10 cellular contexts compared by ENCODE assay signal in genomic region chr2:27378096-27378808, GRCh38. TPM values are rescaled to one million over a fixed set of nuclear protein-coding genes. Genes with fewer than 3 reads are reported as not detected.
A peak's percentile ranks its signal among the peaks of the same experiment; 100 is the strongest.
DNase-seq lines count a peak whose midpoint lies in the region; ATAC-seq and TF ChIP-seq lines count a peak whose summit lies in the region.
"Had no signal": no experiment of that assay in that cellular context is flagged by ENCODE, and none has a peak within 500 bp of the region (broad histone marks: within the 10 kb centered on the region; RNA-seq: fewer than 3 reads in every experiment).

No MANE protein-coding gene starts in this region.

- TF ChIP-seq POLR2A in right lobe of liver (IDR thresholded peaks at IDR 0.05): no peak

- H3K4me1 Mint-ChIP-seq in activated CD8-positive, alpha-beta T cell treated with anti-CD3 and anti-CD28 coated beads, Interleukin-2, amount 10 ng/mL, durations not matched to agents 7 days and 5 days (ENCODE audit: low read depth): peaks cover 39% of the 10 kb centered on the region
- H3K4me1 Mint-ChIP-seq in naive thymus-derived CD4-positive, alpha-beta T cell: peaks cover 22 to 41% (median 34%) of the 10 kb centered on the region in 7 donors

- WGBS in right lobe of liver (ENCODE audit: insufficient coverage, low coverage, low lambda C conversion rate, missing lambda C conversion rate): 37% methylated on average over 3 of the region's 29 CpGs

- no peak for ATAC-seq in activated CD8-positive, alpha-beta T cell treated with anti-CD3 and anti-CD28 coated beads, Interleukin-2, amount 10 ng/mL, durations not matched to agents 7 days and 5 days
- ATAC-seq in right lobe of liver (peak in 2 of 4 donors; percentile 2 to 5), GM21723 (IDR thresholded peaks at IDR 0.05; ENCODE audit: unreplicated experiment) (no peak)
- ATAC-seq in naive thymus-derived CD4-positive, alpha-beta T cell: no peak

- H3K9me3 ChIP-seq in BLaER1 treated with 17β-estradiol and CSF1 and Interleukin-3, amounts not matched to agents 10 nM and 100 nM (replicated peaks in 1 of 11): no peaks in the 10 kb centered on the region
- no peaks in the 10 kb centered on the region for H3K9me3 ChIP-seq in right lobe of liver
- H3K9me3 ChIP-seq in naive thymus-derived CD4-positive, alpha-beta T cell (ENCODE audit: control insufficient read depth in 2 of 3, low read length in 3 of 3): no peaks in the 10 kb centered on the region

- H3K36me3 ChIP-seq in BLaER1 treated with 17β-estradiol and CSF1 and Interleukin-3, amounts not matched to agents 10 nM and 100 nM: peaks cover 72 to 88% (median 82%) of the 10 kb centered on the region in 11 experiments
- H3K36me3 ChIP-seq in H7 (replicated peaks; ENCODE audit: control insufficient read depth, insufficient read depth, low read length): peaks cover 51% of the 10 kb centered on the region
- peaks cover 6 to 57% (median 24%) of the 10 kb centered on the region in 4 donors for H3K36me3 ChIP-seq in right lobe of liver
- H3K36me3 ChIP-seq in naive thymus-derived CD4-positive, alpha-beta T cell (ENCODE audit: control insufficient read depth in 2 of 3, insufficient read depth in 3 of 3, low read length in 3 of 3): peaks cover 8 to 68% (median 35%) of the 10 kb centered on the region in 3 experiments

- peaks cover 8 to 49% (median 38%) of the 10 kb centered on the region in 11 experiments; a peak in 15 of 22 replicates for H4K20me1 ChIP-seq in BLaER1 treated with 17β-estradiol and CSF1 and Interleukin-3, amounts not matched to agents 10 nM and 100 nM

- peaks cover 24 to 55% (median 32%) of the 10 kb centered on the region in 10 experiments for H3K4me1 ChIP-seq in BLaER1 treated with 17β-estradiol and CSF1 and Interleukin-3, amounts not matched to agents 10 nM and 100 nM
- H3K4me1 ChIP-seq in right lobe of liver: peaks cover 0 to 41% (median 15%) of the 10 kb centered on the region in 4 donors
- peaks cover 9 to 10% of the 10 kb centered on the region in 2 donors for H3K4me1 ChIP-seq in naive thymus-derived CD4-positive, alpha-beta T cell (ENCODE audit: control insufficient read depth in 2 of 2, insufficient read depth in 2 of 2, low read length in 2 of 2)

- H3K4me2 ChIP-seq in BLaER1 treated with 17β-estradiol and CSF1 and Interleukin-3, amounts not matched to agents 10 nM and 100 nM: peak overlapping the region; percentile 89 to 99 (median 93); a peak in 19 of 22 replicates

- peak overlapping the region in 7 of 10 experiments; percentile 67 to 80 (median 74); a peak in 7 of 20 replicates for H3K4me3 ChIP-seq in BLaER1 treated with 17β-estradiol and CSF1 and Interleukin-3, amounts not matched to agents 10 nM and 100 nM
- H3K4me3 ChIP-seq in H7 (ENCODE audit: insufficient read depth, low read depth, low read length) (no peak overlapping the region), right lobe of liver (no peak overlapping the region)
- H3K4me3 ChIP-seq in naive thymus-derived CD4-positive, alpha-beta T cell (ENCODE audit: low read length): no peak overlapping the region

- H3K4me3 Mint-ChIP-seq in activated CD8-positive, alpha-beta T cell treated with anti-CD3 and anti-CD28 coated beads, Interleukin-2, amount 10 ng/mL, durations not matched to agents 7 days and 5 days: peak overlapping the region; percentile 25
- peak overlapping the region in 3 of 10 donors; percentile 2 to 81 (median 35) for H3K4me3 Mint-ChIP-seq in naive thymus-derived CD4-positive, alpha-beta T cell

- DNase-seq in H7 (peak; percentile 56), right lobe of liver (peak in 2 of 3 donors; percentile 44 to 51), NCI-H2107 treated with DMSO at 0.1 percent for 48 hours (lab: John Stamatoyannopoulos, UW; ENCODE audit: unreplicated experiment) (no peak), T-helper 9 cell (no peak)
- DNase-seq in activated CD8-positive, alpha-beta T cell treated with anti-CD3 and anti-CD28 coated beads, Interleukin-2, amount 10 ng/mL, durations not matched to agents 7 days and 5 days: no peak
- no peak for DNase-seq in naive thymus-derived CD4-positive, alpha-beta T cell
- DNase-seq: KG1 had no signal

- peak overlapping the region; percentile 82 to 94 (median 88); a peak in 20 of 22 replicates for H3K9ac ChIP-seq in BLaER1 treated with 17β-estradiol and CSF1 and Interleukin-3, amounts not matched to agents 10 nM and 100 nM

- no peaks in the 10 kb centered on the region for H3K9me3 Mint-ChIP-seq in activated CD8-positive, alpha-beta T cell treated with anti-CD3 and anti-CD28 coated beads, Interleukin-2, amount 10 ng/mL, durations not matched to agents 7 days and 5 days (ENCODE audit: insufficient read depth)
- no peaks in the 10 kb centered on the region for H3K9me3 Mint-ChIP-seq in naive thymus-derived CD4-positive, alpha-beta T cell

- H3K27ac Mint-ChIP-seq in activated CD8-positive, alpha-beta T cell treated with anti-CD3 and anti-CD28 coated beads, Interleukin-2, amount 10 ng/mL, durations not matched to agents 7 days and 5 days: no peak overlapping the region
- peak overlapping the region in 2 of 9 donors; percentile 9 to 36 for H3K27ac Mint-ChIP-seq in naive thymus-derived CD4-positive, alpha-beta T cell

- H3K27me3 ChIP-seq in BLaER1 treated with 17β-estradiol and CSF1 and Interleukin-3, amounts not matched to agents 10 nM and 100 nM: no peaks in the 10 kb centered on the region
- H3K27me3 ChIP-seq in H7 (ENCODE audit: control insufficient read depth, insufficient read depth, low read length) (no peaks in the 10 kb centered on the region), right lobe of liver (no peaks in the 10 kb centered on the region)
- no peaks in the 10 kb centered on the region for H3K27me3 ChIP-seq in naive thymus-derived CD4-positive, alpha-beta T cell (ENCODE audit: control insufficient read depth in 2 of 2, insufficient read depth in 2 of 2, low read length in 2 of 2)
- H3K27me3 ChIP-seq: dorsolateral prefrontal cortex had no signal

- CTCF ChIA-PET in activated CD8-positive, alpha-beta T cell treated with anti-CD3 and anti-CD28 coated beads, Interleukin-2, amount 10 ng/mL, durations not matched to agents 7 days and 5 days (lab: Charles Lee): interaction anchor here (0.8 to 1.8 kb wide), 2 partner anchors 81 to 305 kb away, joined by 3 to 15 read pairs; no protein-coding TSS in a partner anchor
- CTCF ChIA-PET in naive thymus-derived CD4-positive, alpha-beta T cell (lab: Charles Lee): no interaction called here

- peaks cover 80% of the 10 kb centered on the region for H3K36me3 Mint-ChIP-seq in activated CD8-positive, alpha-beta T cell treated with anti-CD3 and anti-CD28 coated beads, Interleukin-2, amount 10 ng/mL, durations not matched to agents 7 days and 5 days (ENCODE audit: low read depth)
- H3K36me3 Mint-ChIP-seq in naive thymus-derived CD4-positive, alpha-beta T cell: peaks cover 0 to 33% (median 14%) of the 10 kb centered on the region in 5 donors

- TF ChIP-seq CTCF in right lobe of liver (IDR thresholded peaks at IDR 0.05): peak in 3 of 4 donors; percentile 17 to 41 (median 21)

- intact Hi-C loops in right lobe of liver (cut with DNase I): no loop called here
- intact Hi-C loops in naive thymus-derived CD4-positive, alpha-beta T cell (cut with micrococcal nuclease): no loop called here

- POLR2A ChIA-PET in activated CD8-positive, alpha-beta T cell treated with anti-CD3 and anti-CD28 coated beads, Interleukin-2, amount 10 ng/mL, durations not matched to agents 7 days and 5 days (lab: Charles Lee): interaction anchor here (0.7 to 1.8 kb wide), 3 partner anchors 24 to 43 kb away, joined by 3 to 15 read pairs (median 3); partner anchors contain the start of gene PPM1G
- POLR2A ChIA-PET in naive thymus-derived CD4-positive, alpha-beta T cell (lab: Charles Lee): interaction anchor here (1.3 to 4.4 kb wide), 3 partner anchors 8 to 51 kb away, joined by 6 to 67 read pairs (median 17); partner anchors contain the start of genes EIF2B4, GTF3C2, NRBP1 and SNX17

- peak overlapping the region in 6 of 11 experiments; percentile 8 to 94 (median 60); a peak in 8 of 22 replicates for H3K27ac ChIP-seq in BLaER1 treated with 17β-estradiol and CSF1 and Interleukin-3, amounts not matched to agents 10 nM and 100 nM
- peak overlapping the region in 1 of 3 donors; percentile 40 for H3K27ac ChIP-seq in right lobe of liver
- H3K27ac ChIP-seq in naive thymus-derived CD4-positive, alpha-beta T cell (ENCODE audit: low read depth, low read length): no peak overlapping the region

- no peaks in the 10 kb centered on the region for H3K27me3 Mint-ChIP-seq in activated CD8-positive, alpha-beta T cell treated with anti-CD3 and anti-CD28 coated beads, Interleukin-2, amount 10 ng/mL, durations not matched to agents 7 days and 5 days (ENCODE audit: low read depth)
- no peaks in the 10 kb centered on the region for H3K27me3 Mint-ChIP-seq in naive thymus-derived CD4-positive, alpha-beta T cell

RNA-seq across cellular contexts. Expression of gene ZNF513, which starts 2.3 kb away (rescaled TPM):
- 11.8 and 19.2 TPM in 2 replicates for total RNA-seq in H7 (2014; rRNA removed; shearing (Covaris generic))
- total RNA-seq in activated CD8-positive, alpha-beta T cell treated with anti-CD3 and anti-CD28 coated beads, Interleukin-2, amount 10 ng/mL, durations not matched to agents 7 days and 5 days: 10 to 100 TPM; 11.8 to 13.3 TPM
- 10 to 100 TPM in 2 of 6 experiments, 1 to 10 TPM in 4; 6.0 to 14.7 (median 9.8) TPM for total RNA-seq in right lobe of liver
- total RNA-seq in naive thymus-derived CD4-positive, alpha-beta T cell: 10 to 100 TPM; 15.6 to 23.2 (median 19.2) TPM
- 1 to 10 TPM; 2.6 to 8.1 TPM for polyA plus RNA-seq in naive thymus-derived CD4-positive, alpha-beta T cell

RNA-seq across cellular contexts. Expression of gene SNX17, which starts 7.8 kb away (rescaled TPM):
- total RNA-seq in H7 (2014; rRNA removed; shearing (Covaris generic)): 110 and 129 TPM in 2 replicates
- total RNA-seq in activated CD8-positive, alpha-beta T cell treated with anti-CD3 and anti-CD28 coated beads, Interleukin-2, amount 10 ng/mL, durations not matched to agents 7 days and 5 days: 100 to 1,000 TPM; 119 to 120 TPM
- total RNA-seq in right lobe of liver: 10 to 100 TPM; 50.1 to 58.9 (median 54.1) TPM
- total RNA-seq in naive thymus-derived CD4-positive, alpha-beta T cell: 100 to 1,000 TPM in 3 of 5 experiments, 10 to 100 TPM in 2; 71.0 to 128 (median 111) TPM
- 100 to 1,000 TPM; 187 to 209 TPM for polyA plus RNA-seq in naive thymus-derived CD4-positive, alpha-beta T cell

RNA-seq across cellular contexts. Expression of gene EIF2B4, which starts 8.1 kb away (rescaled TPM):
- total RNA-seq in H7 (2014; rRNA removed; shearing (Covaris generic)): 31.6 and 33.1 TPM in 2 replicates
- total RNA-seq in activated CD8-positive, alpha-beta T cell treated with anti-CD3 and anti-CD28 coated beads, Interleukin-2, amount 10 ng/mL, durations not matched to agents 7 days and 5 days: 10 to 100 TPM; 34.5 to 37.0 TPM
- 10 to 100 TPM; 17.6 to 25.0 (median 20.9) TPM for total RNA-seq in right lobe of liver
- total RNA-seq in naive thymus-derived CD4-positive, alpha-beta T cell: 10 to 100 TPM; 36.5 to 56.1 (median 44.1) TPM
- polyA plus RNA-seq in naive thymus-derived CD4-positive, alpha-beta T cell: 10 to 100 TPM; 23.8 to 42.2 TPM

RNA-seq across cellular contexts. Expression of gene GTF3C2, which starts 21.7 kb away (rescaled TPM):
- total RNA-seq in H7 (2014; rRNA removed; shearing (Covaris generic)): 147 and 152 TPM in 2 replicates
- total RNA-seq in activated CD8-positive, alpha-beta T cell treated with anti-CD3 and anti-CD28 coated beads, Interleukin-2, amount 10 ng/mL, durations not matched to agents 7 days and 5 days: 10 to 100 TPM; 60.9 to 62.6 TPM
- total RNA-seq in right lobe of liver: 10 to 100 TPM; 13.4 to 20.1 (median 16.8) TPM
- total RNA-seq in naive thymus-derived CD4-positive, alpha-beta T cell: 100 to 1,000 TPM in 1 of 5 experiments, 10 to 100 TPM in 4; 68.0 to 106 (median 78.3) TPM
- polyA plus RNA-seq in naive thymus-derived CD4-positive, alpha-beta T cell: 10 to 100 TPM; 26.6 to 56.1 TPM

RNA-seq across cellular contexts. Expression of gene PPM1G, which starts 31.1 kb away (rescaled TPM):
- total RNA-seq in H7 (2014; rRNA removed; shearing (Covaris generic)): 151 and 164 TPM in 2 replicates
- 100 to 1,000 TPM; 130 to 136 TPM for total RNA-seq in activated CD8-positive, alpha-beta T cell treated with anti-CD3 and anti-CD28 coated beads, Interleukin-2, amount 10 ng/mL, durations not matched to agents 7 days and 5 days
- 10 to 100 TPM; 20.9 to 38.4 (median 24.2) TPM for total RNA-seq in right lobe of liver
- 100 to 1,000 TPM in 1 of 5 experiments, 10 to 100 TPM in 4; 39.5 to 101 (median 45.1) TPM for total RNA-seq in naive thymus-derived CD4-positive, alpha-beta T cell
- polyA plus RNA-seq in naive thymus-derived CD4-positive, alpha-beta T cell: 100 to 1,000 TPM in 1 of 2 donors, 10 to 100 TPM in 1; 74.4 to 107 TPM

Comparison
In these comparisons a context has a peak if more than half of its experiments do, and no peak if none do; other contexts are left out.
1. H3K4me3 ChIP-seq: peak in BLaER1 treated with 17β-estradiol and CSF1 and Interleukin-3, amounts not matched to agents 10 nM and 100 nM (7 of 10); none in H7 (single experiment), right lobe of liver (0 of 3) and naive thymus-derived CD4-positive, alpha-beta T cell (single experiment).
2. DNase-seq: peak in H7 (single experiment) and right lobe of liver (2 of 3); none in activated CD8-positive, alpha-beta T cell treated with anti-CD3 and anti-CD28 coated beads, Interleukin-2, amount 10 ng/mL, durations not matched to agents 7 days and 5 days (single experiment), naive thymus-derived CD4-positive, alpha-beta T cell (0 of 9), NCI-H2107 treated with DMSO at 0.1 percent for 48 hours (single experiment) and T-helper 9 cell (single experiment).